Comparison of ENCODE assay signal across 24 cellular contexts in the genomic region with DNA sequence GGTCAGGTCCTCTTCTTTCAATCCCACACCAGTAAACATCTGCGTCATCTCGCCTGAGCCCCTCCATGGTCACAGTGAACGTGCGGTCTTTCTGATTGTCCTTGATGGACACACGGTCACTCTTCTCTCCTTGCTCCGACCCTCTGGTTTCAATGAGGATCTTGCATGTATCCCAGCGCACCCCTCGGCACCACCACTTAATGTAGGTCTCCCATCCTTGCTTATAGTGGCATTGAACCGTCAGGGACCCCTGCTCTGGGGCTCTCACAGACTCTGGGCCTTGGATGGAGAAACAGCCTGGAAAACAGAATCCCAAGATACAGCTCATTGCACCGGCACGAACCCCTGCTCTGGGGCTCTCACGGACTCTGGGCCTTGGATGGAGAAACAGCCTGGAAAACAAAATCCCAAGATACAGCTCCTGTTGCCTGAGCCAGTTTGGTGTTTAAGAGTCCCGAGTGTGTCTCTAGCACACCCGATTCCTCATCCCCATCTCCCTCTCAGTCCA. TPM values are rescaled to one million over a fixed set of nuclear protein-coding genes. Genes with fewer than 3 reads are reported as not detected.
A peak's percentile ranks its signal among the peaks of the same experiment; 100 is the strongest.
DNase-seq lines count a peak whose midpoint lies in the region; ATAC-seq and TF ChIP-seq lines count a peak whose summit lies in the region.
"Had no signal": no experiment of that assay in that cellular context is flagged by ENCODE, and none has a peak within 500 bp of the region (broad histone marks: within the 10 kb centered on the region; RNA-seq: fewer than 3 reads in every experiment).

No MANE protein-coding gene starts in this region.

- no peaks in the 10 kb centered on the region for H3K4me1 ChIP-seq in colonic mucosa
- peaks cover 100% of the 10 kb centered on the region in 2 experiments for H3K4me1 ChIP-seq in neutrophil (ENCODE audit: control insufficient read depth in 1 of 2, insufficient read depth in 1 of 2, low read depth in 1 of 2, low read length in 1 of 2)
- H3K4me1 ChIP-seq: SJCRH30 had no signal

- TF ChIP-seq CTCF in colonic mucosa (IDR thresholded peaks at IDR 0.05) (no peak), neutrophil (IDR thresholded peaks at IDR 0.05) (no peak)

- H3K36me3 ChIP-seq in colonic mucosa: no peaks in the 10 kb centered on the region
- H3K36me3 ChIP-seq in neutrophil: peaks cover 31% of the 10 kb centered on the region
- H3K36me3 ChIP-seq: SJCRH30 had no signal

- H3K4me3 ChIP-seq in colonic mucosa: no peak overlapping the region
- H3K4me3 ChIP-seq in neutrophil (ENCODE audit: low read depth in 1 of 2, low read length in 1 of 2): peak overlapping the region in 1 of 2 experiments; percentile 76
- H3K4me3 ChIP-seq: GM23338, SJCRH30 had no signal

- H3K27ac ChIP-seq in colonic mucosa (no peak overlapping the region), neutrophil (peak overlapping the region; percentile 100)
- H3K27ac ChIP-seq: KMS-11, RWPE1, SJCRH30 had no signal

- H3K27me3 ChIP-seq in colonic mucosa: no peaks in the 10 kb centered on the region
- no peaks in the 10 kb centered on the region for H3K27me3 ChIP-seq in neutrophil

- DNase-seq in cardiac septum (ENCODE audit: low spot score) (peak; percentile 46), left ventricle myocardium superior (no peak), colonic mucosa (peak; percentile 6), ureter (ENCODE audit: low spot score) (peak; percentile 28), NOMO-1 treated with dmso at 0.1 percent for 144 hours (lab: John Stamatoyannopoulos, UW; ENCODE audit: unreplicated experiment) (no peak), GOT3 (lab: John Stamatoyannopoulos, UW) (no peak), GM19238 (ENCODE audit: insufficient read length, low spot score) (no peak)
- DNase-seq: ACHN; CD4-positive, alpha-beta memory T cell; DMS79 treated with DMSO at 0.1 percent for 48 hours; NCI-H1048; NCI-H1436 treated with DMSO at 0.1 percent for 48 hours; NCI-H2029 treated with DMSO at 0.1 percent for 48 hours; NCI-H2171 treated with DMSO at 0.1 percent for 48 hours; NCI-H446 treated with DMSO at 0.1 percent for 48 hours; SJCRH30 had no signal

- intact Hi-C loops in cardiac septum (cut with DNase I) (no loop called here), left ventricle myocardium superior (cut with micrococcal nuclease) (no loop called here), colonic mucosa (cut with DNase I) (no loop called here)

- no peak for ATAC-seq in left ventricle myocardium superior
- ATAC-seq: GM23338, HepG2 had no signal

- H3K9me3 ChIP-seq in colonic mucosa: no peaks in the 10 kb centered on the region
- H3K9me3 ChIP-seq in neutrophil: no peaks in the 10 kb centered on the region
- H3K9me3 ChIP-seq: SJCRH30 had no signal

- no peak overlapping the region for H3K9ac ChIP-seq in colonic mucosa (ENCODE audit: low read depth in 2 of 2, low read length in 2 of 2)
- H3K9ac ChIP-seq: KMS-11 had no signal

RNA-seq across cellular contexts. Expression of a gene that starts 5.4 kb away (rescaled TPM):
- not detected for total RNA-seq in cardiac septum
- 0.25 TPM for total RNA-seq in left ventricle myocardium superior
- total RNA-seq in colonic mucosa: under 1 TPM in 1 of 2 donors, not detected in 1; 0.69 TPM
- total RNA-seq in ureter: 0.49 TPM
- total RNA-seq: G401, GM23338, HepG2, M059J, SJCRH30 had no signal

RNA-seq across cellular contexts. Expression of a gene that starts 20.1 kb away (rescaled TPM):
- total RNA-seq in cardiac septum (0.24 TPM), left ventricle myocardium superior (0.82 TPM), colonic mucosa (1 to 10 TPM in 1 of 2 donors, under 1 TPM in 1; 0.35 to 1.1 TPM), ureter (0.68 TPM)
- total RNA-seq: CD4-positive, alpha-beta memory T cell; G401; GM23338; HepG2; SJCRH30 had no signal

RNA-seq across cellular contexts. Expression of a gene that starts 41.5 kb away (rescaled TPM):
- total RNA-seq in cardiac septum (not detected), left ventricle myocardium superior (not detected), colonic mucosa (under 1 TPM in 1 of 2 donors, not detected in 1; 0.45 TPM), ureter (not detected)
- total RNA-seq: B cell; CD4-positive, alpha-beta memory T cell; G401; GM23338; HepG2; M059J; SJCRH30 had no signal

RNA-seq across cellular contexts. Expression of a gene that starts 59.4 kb away (rescaled TPM):
- total RNA-seq in cardiac septum (2.6 TPM), left ventricle myocardium superior (1.9 TPM), colonic mucosa (1 to 10 TPM; 3.1 to 5.6 TPM), ureter (4.3 TPM)
- total RNA-seq: G401, HepG2, M059J, SJCRH30 had no signal

Comparison
In these comparisons a context has a peak if more than half of its experiments do, and no peak if none do; other contexts are left out.
1. DNase-seq: peak in cardiac septum (single experiment), colonic mucosa (single experiment) and ureter (single experiment); none in left ventricle myocardium superior (single experiment), NOMO-1 treated with dmso at 0.1 percent for 144 hours (single experiment), GOT3 (single experiment) and GM19238 (single experiment).